ENCODE assay signal across 23 cellular contexts in the genomic region with DNA sequence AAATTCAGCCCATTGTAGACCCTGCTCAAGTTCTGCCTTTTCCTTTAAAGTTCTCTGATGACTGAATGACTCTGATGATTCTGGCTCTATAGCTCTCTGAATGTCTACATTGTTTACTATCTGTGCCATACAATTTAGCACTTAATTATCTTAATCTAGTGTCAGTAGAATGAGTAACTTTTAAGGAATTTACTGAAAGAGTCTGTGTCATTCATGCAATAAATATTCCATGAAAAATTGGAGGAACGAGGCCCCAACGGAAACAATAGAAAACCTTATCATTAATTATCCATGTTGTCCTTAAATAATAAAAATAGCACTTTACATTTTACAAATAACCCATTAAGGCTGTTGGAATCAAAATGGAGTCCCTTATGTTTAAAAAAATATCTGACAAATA.
"Had no signal": no experiment of that assay in that cellular context is flagged by ENCODE, and none has a peak within 500 bp of the region (broad histone marks: within the 10 kb centered on the region; RNA-seq: fewer than 3 reads in every experiment).

No MANE protein-coding gene starts in this region.

- H3K36me3 ChIP-seq: Peyer's patch, SJCRH30 had no signal

- H3K27me3 ChIP-seq: Peyer's patch, SJCRH30 had no signal

- ATAC-seq: HepG2, PC-3, Right ventricle myocardium inferior had no signal

- DNase-seq: IMR-90, Karpas-422, KG1, MM.1S, NCI-H1092 treated with DMSO at 0.1 percent for 48 hours, NCI-H1436, NCI-H187, NCI-H2029, NCI-H2081 treated with DMSO at 0.1 percent for 48 hours, NCI-H2171, NCI-H226, NCI-H446, NCI-H510A, NCI-H524 treated with DMSO at 0.1 percent for 48 hours, NCI-H69, NCI-H774, PC-3, Peyer's patch, SHP77 treated with DMSO at 0.1 percent for 48 hours, SJCRH30, SW 1271 had no signal

- H3K4me1 ChIP-seq: Peyer's patch, SJCRH30 had no signal

- H3K9me3 ChIP-seq: Peyer's patch, SJCRH30 had no signal

- H3K4me3 ChIP-seq: Peyer's patch, SJCRH30 had no signal

- H3K27ac ChIP-seq: Peyer's patch, SJCRH30 had no signal
